26 cellular contexts compared by ENCODE assay signal in genomic region chr2:46591562-46591961, GRCh38.
"Had no signal": no experiment of that assay in that cellular context is flagged by ENCODE, and none has a peak within 500 bp of the region (broad histone marks: within the 10 kb centered on the region; RNA-seq: fewer than 3 reads in every experiment).

No MANE protein-coding gene starts in this region.

- ATAC-seq: effector memory CD8-positive, alpha-beta T cell; esophagus mucosa; gastrocnemius medialis; heart right ventricle; left cardiac atrium; left lung; left ventricle myocardium superior; lower lobe of right lung; mucosa of descending colon had no signal

- H3K4me1 ChIP-seq: left lung, lower lobe of right lung had no signal

- H3K36me3 ChIP-seq: esophagus squamous epithelium, lower lobe of right lung had no signal

- H3K27ac ChIP-seq: epithelial cell of prostate, esophagus squamous epithelium, gastrocnemius medialis, heart right ventricle, left lung, lower lobe of right lung had no signal

- H3K4me3 ChIP-seq: esophagus squamous epithelium, gastrocnemius medialis, heart right ventricle, left lung, lower lobe of right lung, mucosa of descending colon had no signal

- FAIRE-seq: colon, endometrium, kidney had no signal

- DNase-seq: cortex of kidney; effector CD8-positive, alpha-beta T cell; effector memory CD8-positive, alpha-beta T cell; endodermal cell; erythroblast; esophagus squamous epithelium; foreskin fibroblast; foreskin melanocyte; gastrocnemius medialis; glutamatergic neuron; head of caudate nucleus; heart right ventricle; hippocampal formation; islet precursor cell; kidney; left cardiac atrium; left lung; left ventricle myocardium superior; lower lobe of right lung; mesenchymal stem cell; mucosa of descending colon; naive B cell had no signal

- H3K27me3 ChIP-seq: esophagus squamous epithelium, gastrocnemius medialis, heart right ventricle, left lung had no signal

- H3K9me3 ChIP-seq: esophagus squamous epithelium, gastrocnemius medialis, heart right ventricle, left lung, lower lobe of right lung, mucosa of descending colon had no signal
